ENCODE assay signal across 1 cellular context in genomic region chr3:8490079-8490552, GRCh38.
TF ChIP-seq lines count a peak whose summit lies in the region.

No MANE protein-coding gene starts in this region.

TF ChIP-seq in GM12878, 131 proteins besides CTCF, POLR2A, EP300 and RAD21:
- no peak for TF ChIP-seq MXI1 (IDR thresholded peaks at IDR 0.05; ENCODE audit: low read depth, low read length)
- TF ChIP-seq ATF7 (IDR thresholded peaks at IDR 0.05; ENCODE audit: low read depth), result peak; percentile 70
